ENCODE assay signal across 15 cellular contexts in genomic region chr4:151195801-151196200, GRCh38.
DNase-seq lines count a peak whose midpoint lies in the region; ATAC-seq, FAIRE-seq and TF ChIP-seq lines count a peak whose summit lies in the region.
"Had no signal": no experiment of that assay in that cellular context is flagged by ENCODE, and none has a peak within 500 bp of the region (broad histone marks: within the 10 kb centered on the region; RNA-seq: fewer than 3 reads in every experiment).

No MANE protein-coding gene starts in this region.

- TF ChIP-seq CTCF in chondrocyte (IDR thresholded peaks at IDR 0.05) = no peak
- TF ChIP-seq CTCF in kidney (IDR thresholded peaks at IDR 0.05; ENCODE audit: borderline replicate concordance, extremely low read depth, insufficient read depth) = no peak
- no peak for TF ChIP-seq CTCF in upper lobe of left lung (IDR thresholded peaks at IDR 0.05)
- TF ChIP-seq CTCF in natural killer cell (IDR thresholded peaks at IDR 0.05) = no peak

- peaks cover 4% of the 10 kb centered on the region for H3K9me3 Mint-ChIP-seq in chondrocyte (ENCODE audit: low read depth)
- no peaks in the 10 kb centered on the region for H3K9me3 Mint-ChIP-seq in natural killer cell

- H3K4me3 ChIP-seq in kidney (ENCODE audit: low read length in 2 of 2) (no peak overlapping the region), upper lobe of left lung (no peak overlapping the region)

- H3K36me3 Mint-ChIP-seq in chondrocyte (ENCODE audit: low read depth) (peaks cover 2% of the 10 kb centered on the region), natural killer cell (no peaks in the 10 kb centered on the region)
- H3K36me3 Mint-ChIP-seq: memory B cell had no signal

- DNase-seq in HTR-8/SVneo (ENCODE audit: insufficient read length, low spot score) = peak; percentile 41
- no peak for DNase-seq in chondrocyte (ENCODE audit: low spot score)
- DNase-seq in kidney = no peak
- DNase-seq in upper lobe of left lung = no peak
- no peak for DNase-seq in natural killer cell
- no peak for DNase-seq in activated gamma-delta T cell treated with Interleukin-2 at 50 U/mL for 16 hours
- DNase-seq: activated CD8-positive, alpha-beta memory T cell treated with anti-CD3 and anti-CD28 coated beads, Interleukin-2, amount 50 U/mL, for 48 hours; NCI-H510A treated with DMSO at 0.1 percent for 48 hours; stimulated activated CD4-positive, alpha-beta T cell treated with anti-CD3 and anti-CD28 coated beads, Interleukin-12 subunit alpha, Interleukin-12 subunit beta, amount 100 ng/mL, for 4 hours; stimulated activated naive CD4-positive, alpha-beta T cell treated with Interleukin-2 at 50 U/mL for 16 hours had no signal

- no peaks in the 10 kb centered on the region for H3K27me3 ChIP-seq in upper lobe of left lung

- H3K27ac ChIP-seq in kidney (ENCODE audit: low read depth in 2 of 2, low read length in 2 of 2) = no peak overlapping the region
- H3K27ac ChIP-seq in upper lobe of left lung = peak overlapping the region; percentile 34 to 77 (median 72)
- H3K27ac ChIP-seq: KMS-11 had no signal

- H3K9me3 ChIP-seq in kidney (ENCODE audit: control insufficient read depth in 1 of 2, low read length in 2 of 2) = no peaks in the 10 kb centered on the region
- H3K9me3 ChIP-seq in upper lobe of left lung = no peaks in the 10 kb centered on the region

- no peak for TF ChIP-seq EP300 in upper lobe of left lung (IDR thresholded peaks at IDR 0.05)

- no peak for FAIRE-seq in HTR-8/SVneo (lab: Jason Lieb, UNC)
- FAIRE-seq in kidney (lab: Jason Lieb, UNC) = peak; percentile 8

- H3K4me1 Mint-ChIP-seq in chondrocyte (ENCODE audit: low read depth) (peaks cover 26% of the 10 kb centered on the region), natural killer cell (no peaks in the 10 kb centered on the region)
- H3K4me1 Mint-ChIP-seq: memory B cell had no signal

- no peak for TF ChIP-seq POLR2A in upper lobe of left lung (IDR thresholded peaks at IDR 0.05)

- H3K4me3 Mint-ChIP-seq in chondrocyte (ENCODE audit: unreplicated experiment) = no peak overlapping the region
- no peak overlapping the region for H3K4me3 Mint-ChIP-seq in natural killer cell
- H3K4me3 Mint-ChIP-seq: dendritic cell treated with granulocyte-macrophage colony-stimulating factor and Interleukin-4, amounts not matched to agents 40 ng/mL and 50 ng/mL, for 4 days; memory B cell; T-helper 1 cell treated with Interleukin-12 subunit alpha and Interleukin-12 subunit beta and Interleukin-4 antibody, amounts not matched to agents 30 μg/mL and 1 μg/mL, for 36 hours had no signal

- H3K27me3 Mint-ChIP-seq in chondrocyte (ENCODE audit: low read depth) (no peaks in the 10 kb centered on the region), natural killer cell (ENCODE audit: low read depth in 2 of 2) (no peaks in the 10 kb centered on the region)
- H3K27me3 Mint-ChIP-seq: dendritic cell treated with granulocyte-macrophage colony-stimulating factor and Interleukin-4, amounts not matched to agents 40 ng/mL and 50 ng/mL, for 4 days had no signal

- H3K9ac ChIP-seq in kidney (ENCODE audit: low read length in 2 of 2) = no peak overlapping the region
- H3K9ac ChIP-seq: KMS-11 had no signal

- WGBS in upper lobe of left lung, 2 donors = 18 to 23% methylated on average over 5 of the region's 5 CpGs

- intact Hi-C loops in kidney (cut with DNase I) (no loop called here), natural killer cell (cut with micrococcal nuclease) (no loop called here)

- no peaks in the 10 kb centered on the region for H3K4me1 ChIP-seq in kidney (ENCODE audit: control insufficient read depth in 1 of 2, insufficient read depth in 1 of 2, low read depth in 1 of 2, low read length in 2 of 2)
- H3K4me1 ChIP-seq in upper lobe of left lung = peaks cover 11 to 45% (median 25%) of the 10 kb centered on the region in 4 donors

- H3K27ac Mint-ChIP-seq in chondrocyte (ENCODE audit: unreplicated experiment) (peak overlapping the region; percentile 77), natural killer cell (no peak overlapping the region)
- H3K27ac Mint-ChIP-seq: dendritic cell treated with granulocyte-macrophage colony-stimulating factor and Interleukin-4, amounts not matched to agents 40 ng/mL and 50 ng/mL, for 4 days; memory B cell; T-helper 1 cell treated with Interleukin-12 subunit alpha and Interleukin-12 subunit beta and Interleukin-4 antibody, amounts not matched to agents 30 μg/mL and 1 μg/mL, for 36 hours had no signal

- H3K36me3 ChIP-seq in kidney (ENCODE audit: control insufficient read depth in 1 of 2, insufficient read depth in 2 of 2, low read length in 2 of 2) = no peaks in the 10 kb centered on the region
- no peaks in the 10 kb centered on the region for H3K36me3 ChIP-seq in upper lobe of left lung

- peak; percentile 9 to 26 for ATAC-seq in upper lobe of left lung (ENCODE audit: low FRiP score in 2 of 2)
- ATAC-seq in GM21576 (IDR thresholded peaks at IDR 0.05; ENCODE audit: unreplicated experiment) = no peak
- no peak for ATAC-seq in natural killer cell

Comparison
In these comparisons a context has a peak if more than half of its experiments do, and no peak if none do; other contexts are left out.
1. H3K27ac ChIP-seq: peak in upper lobe of left lung (4 of 4); none in kidney (0 of 2).
2. ATAC-seq: peak in upper lobe of left lung (2 of 2); none in GM21576 (single experiment) and natural killer cell (0 of 3).